ENCODE assay signal across 8 cellular contexts in the genomic region with DNA sequence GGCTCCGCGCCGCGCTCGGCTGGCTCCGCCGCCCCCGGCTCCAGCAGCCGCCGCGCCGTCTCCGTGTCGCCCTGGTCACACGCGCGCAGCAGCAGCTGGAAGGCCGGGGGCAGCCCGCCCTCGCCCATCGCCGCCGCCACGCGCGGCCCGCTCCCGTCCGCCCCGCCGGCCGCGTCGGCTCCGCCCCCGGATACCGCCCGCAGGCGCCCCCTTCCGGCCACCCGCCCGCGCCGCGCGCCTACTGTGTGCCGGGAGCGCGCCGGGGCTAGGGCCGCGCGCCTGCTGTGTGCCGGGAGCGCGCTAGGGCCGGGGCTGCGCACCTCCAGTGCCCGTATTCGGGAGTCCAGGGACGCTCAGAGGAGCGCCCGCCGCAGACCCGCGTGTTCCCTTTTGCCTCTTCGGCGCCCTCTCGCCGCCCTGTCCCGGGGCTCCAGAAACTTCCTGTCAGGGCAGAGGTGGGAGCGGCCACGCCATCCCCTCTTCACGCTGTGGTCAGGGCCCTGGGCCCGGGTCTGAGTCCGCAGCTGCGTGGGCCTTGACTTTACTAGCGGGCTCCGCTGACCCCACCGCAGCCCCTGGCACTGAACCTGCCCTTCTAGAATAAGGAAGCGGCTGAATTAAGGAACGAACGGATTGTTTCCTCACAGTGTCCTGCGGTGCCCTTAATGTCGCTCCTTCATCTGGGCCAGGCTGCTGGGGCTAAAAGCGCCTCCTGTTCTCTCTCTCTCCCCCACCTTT. TPM values are rescaled to one million over a fixed set of nuclear protein-coding genes. Genes with fewer than 3 reads are reported as not detected.
DNase-seq lines count a peak whose midpoint lies in the region; ATAC-seq and TF ChIP-seq lines count a peak whose summit lies in the region.

A gene (minus strand): TSS at position 192 of the 738 bp plus-strand sequence. CDS start 64 bp downstream, at position 128.

- ATAC-seq in GM19468 (IDR thresholded peaks at IDR 0.05; ENCODE audit: extremely low read depth, unreplicated experiment) (peak; percentile 84), gastroesophageal sphincter (peak; percentile 94)

- peak within 1 kb of the TSS; percentile 71 for H3K4me3 ChIP-seq in Caco-2 (ENCODE audit: low read depth, low read length)
- H3K4me3 ChIP-seq in gastroesophageal sphincter: peak within 1 kb of the TSS; percentile 72 to 81
- H3K4me3 ChIP-seq in neutrophil (ENCODE audit: low read depth in 1 of 2, low read length in 1 of 2): peak within 1 kb of the TSS; percentile 59 to 65

- BruUV-seq in Caco-2 (replicated peaks; lab: Mats Ljungman, UMichigan): no TSS peak

- POLR2A ChIA-PET in Caco-2 (lab: Charles Lee): no interaction called here

- H3K36me3 Mint-ChIP-seq in Caco-2 (ENCODE audit: insufficient read depth, unreplicated experiment): no peaks in the 10 kb centered on the region

- DNase-seq in Caco-2: peak; percentile 77 to 93
- peak; percentile 36 for DNase-seq in HT1080 (ENCODE audit: low read depth)
- peak; percentile 61 to 87 (median 73) for DNase-seq in activated naive CD4-positive, alpha-beta T cell (lab: John Stamatoyannopoulos, UW)

- TF ChIP-seq EP300 in gastroesophageal sphincter (IDR thresholded peaks at IDR 0.05): no peak

- TF ChIP-seq POLR2A in Raji (IDR thresholded peaks at IDR 0.05; ENCODE audit: insufficient read depth, low read depth, low read length) (peak; percentile 77), gastroesophageal sphincter (IDR thresholded peaks at IDR 0.05) (peak; percentile 62 to 76)

- H3K9me3 ChIP-seq in Caco-2 (no peaks in the 10 kb centered on the region), gastroesophageal sphincter (peaks cover 0 to 3% (median 0%) of the 10 kb centered on the region in 3 donors), neutrophil (no peaks in the 10 kb centered on the region)

- peak within 1 kb of the TSS; percentile 73 for H3K4me3 Mint-ChIP-seq in Caco-2 (ENCODE audit: unreplicated experiment)

- H3K4me1 Mint-ChIP-seq in Caco-2 (ENCODE audit: low read depth, unreplicated experiment): peaks cover 22% of the 10 kb centered on the region

- no peaks in the 10 kb centered on the region for H3K27me3 Mint-ChIP-seq in Caco-2 (ENCODE audit: insufficient read depth, unreplicated experiment)

- H3K27ac Mint-ChIP-seq in Caco-2 (ENCODE audit: unreplicated experiment): no peak within 1 kb of the TSS

- H3K36me3 ChIP-seq in Caco-2 (ENCODE audit: control insufficient read depth, insufficient read depth, low read length): no peaks in the 10 kb centered on the region; the same call in none of the 2 replicates
- no peaks in the 10 kb centered on the region for H3K36me3 ChIP-seq in gastroesophageal sphincter
- no peaks in the 10 kb centered on the region for H3K36me3 ChIP-seq in neutrophil

- TF ChIP-seq CTCF in Caco-2 (IDR thresholded peaks at IDR 0.05; ENCODE audit: insufficient read depth in 1 of 2, low read depth in 1 of 2, low read length in 1 of 2, severe bottlenecking in 1 of 2, unreplicated experiment in 1 of 2): peak; percentile 25 to 49
- peak in 3 of 4 experiments; percentile 58 to 82 (median 68) for TF ChIP-seq CTCF in gastroesophageal sphincter (IDR thresholded peaks at IDR 0.05)
- peak; percentile 23 for TF ChIP-seq CTCF in neutrophil (IDR thresholded peaks at IDR 0.05)
- no peak for TF ChIP-seq CTCF in subcutaneous adipose tissue (IDR thresholded peaks at IDR 0.05; ENCODE audit: low read depth)

- CTCF ChIA-PET in Caco-2 (lab: Charles Lee): no interaction called here

- no peaks in the 10 kb centered on the region for H3K9me3 Mint-ChIP-seq in Caco-2 (ENCODE audit: unreplicated experiment)

- 42% methylated on average over 6 of the region's 86 CpGs; no CpG with 5 or more reads in 1 of the 2 donors for WGBS in gastroesophageal sphincter (ENCODE audit: low coverage in 1 of 2), 2 donors

- H3K4me1 ChIP-seq in Caco-2 (peaks cover 17% of the 10 kb centered on the region), gastroesophageal sphincter (peaks cover 0 to 50% (median 7%) of the 10 kb centered on the region in 3 donors), neutrophil (ENCODE audit: control insufficient read depth in 1 of 2, insufficient read depth in 1 of 2, low read depth in 1 of 2, low read length in 1 of 2) (peaks cover 12% of the 10 kb centered on the region in 2 experiments)

- intact Hi-C loops in Caco-2 (cut with micrococcal nuclease; ENCODE audit: unreplicated experiment): loop anchor here (10.0 kb wide), 1 partner anchor 422 kb away; no protein-coding TSS in a partner anchor

- H3K27ac ChIP-seq in gastroesophageal sphincter (peak within 1 kb of the TSS; percentile 70 to 92 (median 88)), neutrophil (peak within 1 kb of the TSS; percentile 37)

- H3K27me3 ChIP-seq in Caco-2 (replicated peaks; ENCODE audit: control insufficient read depth, insufficient read depth, low read length) (no peaks in the 10 kb centered on the region), gastroesophageal sphincter (no peaks in the 10 kb centered on the region), neutrophil (peaks cover 95% of the 10 kb centered on the region)

RNA-seq across cellular contexts. Expression of the gene that starts here (rescaled TPM):
- total RNA-seq in Caco-2 (2022) (21.1 and 27.8 TPM in 2 replicates), gastroesophageal sphincter (10 to 100 TPM; 17.6 to 38.4 (median 22.8) TPM), subcutaneous adipose tissue (10 to 100 TPM; 10.3 to 23.0 (median 12.2) TPM)
- 20.5 and 25.7 TPM in 2 replicates for total RNA-seq in HT1080 (2014; rRNA removed; shearing (Covaris generic))
- polyA plus RNA-seq in HT1080 (2015; cell fraction: cytosol; rRNA removed): 23.5 and 26.1 TPM in 2 replicates
- 42.1 and 44.0 TPM in 2 replicates for polyA plus RNA-seq in HT1080 (2015; cell fraction: nucleus; rRNA removed)

Comparison
In these comparisons a context has a peak if more than half of its experiments do, and no peak if none do; other contexts are left out.
1. Peak in every context shown above with its lines: DNase-seq, ATAC-seq, H3K4me3 ChIP-seq and H3K27ac ChIP-seq.